Comparison of ENCODE assay signal across 23 cellular contexts in genomic region chr2:200758341-200758740, GRCh38.
"Had no signal": no experiment of that assay in that cellular context is flagged by ENCODE, and none has a peak within 500 bp of the region (broad histone marks: within the 10 kb centered on the region; RNA-seq: fewer than 3 reads in every experiment).

No MANE protein-coding gene starts in this region.

- ATAC-seq: left colon; left ventricle myocardium superior; naive thymus-derived CD4-positive, alpha-beta T cell; psoas muscle; stimulated activated naive B cell treated with anti-CD40 and anti-IgM and Interleukin-4, amounts not matched to agents 10 μg/mL and 1 μg/mL and 100 μg/mL, for 72 hours; stimulated activated naive CD8-positive, alpha-beta T cell treated with anti-CD3 and anti-CD28 coated beads, Interleukin-15, amount 100 ng/mL, for 72 hours; upper lobe of right lung had no signal

- H3K9me3 ChIP-seq: psoas muscle, sigmoid colon, testis, tibial nerve, upper lobe of right lung, vagina had no signal

- FAIRE-seq: endothelial cell of umbilical vein had no signal

- H3K36me3 Mint-ChIP-seq: naive thymus-derived CD4-positive, alpha-beta T cell; stimulated activated naive B cell treated with anti-CD40 and anti-IgM and Interleukin-4, amounts not matched to agents 10 μg/mL and 1 μg/mL and 100 μg/mL, for 72 hours had no signal

- H3K27me3 Mint-ChIP-seq: stimulated activated naive B cell treated with anti-CD40 and anti-IgM and Interleukin-4, amounts not matched to agents 10 μg/mL and 1 μg/mL and 100 μg/mL, for 72 hours; stimulated activated naive CD8-positive, alpha-beta T cell treated with anti-CD3 and anti-CD28 coated beads, Interleukin-15, amount 100 ng/mL, for 72 hours had no signal

- H3K4me3 ChIP-seq: lung, psoas muscle, sigmoid colon, skin epidermis, testis, tibial nerve, upper lobe of right lung, vagina had no signal

- H3K4me1 ChIP-seq: psoas muscle, sigmoid colon, testis, upper lobe of right lung, vagina had no signal

- H3K36me3 ChIP-seq: sigmoid colon, tibial nerve, upper lobe of right lung, vagina had no signal

- H3K4me3 Mint-ChIP-seq: endodermal cell; naive thymus-derived CD4-positive, alpha-beta T cell; nephron progenitor cell; stimulated activated naive B cell treated with anti-CD40 and anti-IgM and Interleukin-4, amounts not matched to agents 10 μg/mL and 1 μg/mL and 100 μg/mL, for 72 hours; stimulated activated naive CD8-positive, alpha-beta T cell treated with anti-CD3 and anti-CD28 coated beads, Interleukin-15, amount 100 ng/mL, for 72 hours had no signal

- DNase-seq: effector CD4-positive, alpha-beta T cell; endodermal cell; foreskin melanocyte; head of caudate nucleus; hippocampal formation; left colon; left ventricle myocardium superior; naive thymus-derived CD4-positive, alpha-beta T cell; nephron progenitor cell; psoas muscle; retina; sigmoid colon; stimulated activated CD4-positive, alpha-beta T cell treated with anti-CD3 and anti-CD28 coated beads, Interleukin-2, amount 100 ng/mL, for 24 hours; stimulated activated CD4-positive, alpha-beta T cell treated with anti-CD3 and anti-CD28 coated beads, Interleukin-4, amount 100 ng/mL, for 4 hours; stimulated activated naive B cell treated with anti-CD40 and anti-IgM and Interleukin-4, amounts not matched to agents 10 μg/mL and 1 μg/mL and 100 μg/mL, for 72 hours; stimulated activated naive CD8-positive, alpha-beta T cell treated with anti-CD3 and anti-CD28 coated beads, Interleukin-15, amount 100 ng/mL, for 72 hours; testis; upper lobe of right lung had no signal

- H3K9me3 Mint-ChIP-seq: endodermal cell; nephron progenitor cell; stimulated activated naive B cell treated with anti-CD40 and anti-IgM and Interleukin-4, amounts not matched to agents 10 μg/mL and 1 μg/mL and 100 μg/mL, for 72 hours; stimulated activated naive CD8-positive, alpha-beta T cell treated with anti-CD3 and anti-CD28 coated beads, Interleukin-15, amount 100 ng/mL, for 72 hours had no signal

- H3K27ac ChIP-seq: psoas muscle, sigmoid colon, skin epidermis, testis, tibial nerve, upper lobe of right lung, vagina had no signal

- H3K27me3 ChIP-seq: sigmoid colon, testis, tibial nerve, upper lobe of right lung, vagina had no signal

- H3K27ac Mint-ChIP-seq: endodermal cell; nephron progenitor cell; stimulated activated naive B cell treated with anti-CD40 and anti-IgM and Interleukin-4, amounts not matched to agents 10 μg/mL and 1 μg/mL and 100 μg/mL, for 72 hours; stimulated activated naive CD8-positive, alpha-beta T cell treated with anti-CD3 and anti-CD28 coated beads, Interleukin-15, amount 100 ng/mL, for 72 hours had no signal

- H3K4me1 Mint-ChIP-seq: stimulated activated naive B cell treated with anti-CD40 and anti-IgM and Interleukin-4, amounts not matched to agents 10 μg/mL and 1 μg/mL and 100 μg/mL, for 72 hours had no signal
